In genomic region chr17:49414622-49415350, GRCh38 we compare ENCODE assay signal across 8 cellular contexts. TPM values are rescaled to one million over a fixed set of nuclear protein-coding genes. Genes with fewer than 3 reads are reported as not detected.
DNase-seq lines count a peak whose midpoint lies in the region; ATAC-seq, FAIRE-seq and TF ChIP-seq lines count a peak whose summit lies in the region.

Gene PHB1 (minus strand): TSS chr17:49414882. CDS start chr17:49413264, 1,618 bp downstream.

- FAIRE-seq in small intestine (lab: Jason Lieb, UNC) = peak; percentile 44

- no peaks in the 10 kb centered on the region for H3K27me3 ChIP-seq in ACC112 (ENCODE audit: insufficient read depth, low read length)
- no peaks in the 10 kb centered on the region for H3K27me3 ChIP-seq in mammary epithelial cell (ENCODE audit: insufficient read depth, low read length)
- no peaks in the 10 kb centered on the region for H3K27me3 ChIP-seq in iPS-20b (ENCODE audit: insufficient read depth, low read length)
- H3K27me3 ChIP-seq in small intestine (ENCODE audit: control insufficient read depth in 2 of 2, insufficient read depth in 2 of 2, low read length in 2 of 2) = no peaks in the 10 kb centered on the region

- H3K27ac ChIP-seq in ACC112 (ENCODE audit: low read depth, low read length) (no peak within 1 kb of the TSS), VCaP (peak within 1 kb of the TSS; percentile 73), mammary epithelial cell (ENCODE audit: insufficient read depth, low read depth, low read length) (peak within 1 kb of the TSS; percentile 42), iPS-20b (ENCODE audit: low read length) (peak within 1 kb of the TSS; percentile 13), small intestine (ENCODE audit: low read depth in 1 of 2, low read length in 1 of 2) (peak within 1 kb of the TSS in 1 of 2 donors; percentile 15)

- peak within 1 kb of the TSS; percentile 78 for H3K4me3 ChIP-seq in ACC112 (ENCODE audit: low read depth, low read length)
- peak within 1 kb of the TSS; percentile 82 to 86 (median 83) for H3K4me3 ChIP-seq in mammary epithelial cell (replicated peaks in 1 of 3; ENCODE audit: insufficient read depth in 1 of 3, low read depth in 2 of 3, low read length in 3 of 3)
- H3K4me3 ChIP-seq in iPS-20b (ENCODE audit: low read length) = peak within 1 kb of the TSS; percentile 95
- peak within 1 kb of the TSS; percentile 54 to 64 for H3K4me3 ChIP-seq in small intestine (ENCODE audit: low read depth in 1 of 2, low read length in 2 of 2)

- TF ChIP-seq CTCF in VCaP (conservative IDR thresholded peaks at IDR 0.05) (no peak), mammary epithelial cell (conservative IDR thresholded peaks at IDR 0.05 in 1 of 2, IDR thresholded peaks at IDR 0.05 in 1 of 2; ENCODE audit: extremely low read depth in 1 of 2, insufficient read depth in 1 of 2, low read depth in 1 of 2, low read length in 2 of 2) (no peak)

- no TSS peak for BruUV-seq in mammary epithelial cell (replicated peaks; lab: Mats Ljungman, UMichigan)

- H3K9ac ChIP-seq in mammary epithelial cell (ENCODE audit: insufficient read depth, low read length) (peak within 1 kb of the TSS; percentile 62), iPS-20b (ENCODE audit: low read depth, low read length) (peak within 1 kb of the TSS; percentile 89)

- ATAC-seq in GM18870 (IDR thresholded peaks at IDR 0.05; ENCODE audit: unreplicated experiment) (peak; percentile 94), HG03135 (IDR thresholded peaks at IDR 0.05; ENCODE audit: unreplicated experiment) (peak; percentile 98)

- in situ Hi-C loops in mammary epithelial cell (cut with MboI; ENCODE audit: low sequenced_read_pairs in 2 of 2) = loop anchor here in 1 of 2 donors (25.0 kb wide), 1 partner anchor 298 kb away; the partner anchor contains the start of gene SLC35B1

- CTCF ChIA-PET in mammary epithelial cell (lab: Charles Lee; ENCODE audit: low non-redundant PET) = interaction anchor here (0.5 to 0.6 kb wide), 2 partner anchors 87 to 143 kb away, joined by 3 to 4 read pairs; no protein-coding TSS in a partner anchor

- H3K4me1 ChIP-seq in ACC112 (ENCODE audit: control insufficient read depth, insufficient read depth, low read length, unreplicated experiment) (peaks cover 6% of the 10 kb centered on the region), mammary epithelial cell (ENCODE audit: insufficient read depth, low read length) (peaks cover 6% of the 10 kb centered on the region), iPS-20b (ENCODE audit: insufficient read depth, low read length) (peaks cover 2% of the 10 kb centered on the region; the same call in 1 of the 2 replicates), small intestine (ENCODE audit: control insufficient read depth in 2 of 2, insufficient read depth in 1 of 2, low read depth in 1 of 2, low read length in 1 of 2) (peaks cover 0 to 5% of the 10 kb centered on the region in 2 donors)

- dilution Hi-C loops in mammary epithelial cell (cut with HindIII; ENCODE audit: low sequenced_read_pairs) = no loop called here

- under 1% methylated on average over 27 of the region's 30 CpGs for whole genome bisulfite sequencing in mammary epithelial cell (ENCODE audit: low coverage, missing lambda C conversion rate)
- WGBS in small intestine, 3 donors = 0 to 1% (median 1%) methylated on average over 30 of the region's 30 CpGs

- peaks cover 21% of the 10 kb centered on the region for H3K79me2 ChIP-seq in ACC112 (ENCODE audit: control insufficient read depth, insufficient read depth, low read length, unreplicated experiment)
- peaks cover 30% of the 10 kb centered on the region for H3K79me2 ChIP-seq in mammary epithelial cell (ENCODE audit: insufficient read depth, low read length)

- H4K20me1 ChIP-seq in mammary epithelial cell (ENCODE audit: insufficient read depth, low read length) = no peaks in the 10 kb centered on the region

- H3K36me3 ChIP-seq in ACC112 (ENCODE audit: insufficient read depth, low read length) (peaks cover 22% of the 10 kb centered on the region), mammary epithelial cell (ENCODE audit: insufficient read depth, low read length) (peaks cover 20% of the 10 kb centered on the region), iPS-20b (ENCODE audit: insufficient read depth, low read depth, low read length) (peaks cover 36% of the 10 kb centered on the region), small intestine (ENCODE audit: control insufficient read depth in 2 of 2, insufficient read depth in 2 of 2, low read length in 2 of 2) (peaks cover 0 to 4% of the 10 kb centered on the region in 2 donors)

- H3K9me3 ChIP-seq in mammary epithelial cell (replicated peaks; ENCODE audit: insufficient read depth, low read length) (no peaks in the 10 kb centered on the region), iPS-20b (ENCODE audit: insufficient read depth, low read depth, low read length) (no peaks in the 10 kb centered on the region), small intestine (ENCODE audit: control insufficient read depth, low read depth) (no peaks in the 10 kb centered on the region)

- DNase-seq in NCI-H2196 treated with DMSO at 0.1 percent for 48 hours (lab: John Stamatoyannopoulos, UW; ENCODE audit: unreplicated experiment) = peak; percentile 97
- peak; percentile 97 for DNase-seq in mammary epithelial cell
- DNase-seq in small intestine = peak; percentile 99

- peak within 1 kb of the TSS; percentile 56 for H2AFZ ChIP-seq in ACC112 (ENCODE audit: low read length, unreplicated experiment)
- H2AFZ ChIP-seq in mammary epithelial cell (ENCODE audit: low read depth, low read length) = peak within 1 kb of the TSS; percentile 92

- peak within 1 kb of the TSS; percentile 86 for H3K4me2 ChIP-seq in mammary epithelial cell (ENCODE audit: insufficient read depth, low read depth, low read length)

- intact Hi-C loops in mammary epithelial cell (cut with micrococcal nuclease) = no loop called here

RNA-seq across cellular contexts. Expression of gene PHB1, which starts in this region (rescaled TPM):
- 100 to 1,000 TPM; 115 to 193 TPM for total RNA-seq in mammary epithelial cell
- polyA plus RNA-seq in mammary epithelial cell (339 TPM), small intestine (100 to 1,000 TPM; 108 to 301 (median 113) TPM)
- polyA minus RNA-seq in mammary epithelial cell = 289 TPM
